In the genomic region with DNA sequence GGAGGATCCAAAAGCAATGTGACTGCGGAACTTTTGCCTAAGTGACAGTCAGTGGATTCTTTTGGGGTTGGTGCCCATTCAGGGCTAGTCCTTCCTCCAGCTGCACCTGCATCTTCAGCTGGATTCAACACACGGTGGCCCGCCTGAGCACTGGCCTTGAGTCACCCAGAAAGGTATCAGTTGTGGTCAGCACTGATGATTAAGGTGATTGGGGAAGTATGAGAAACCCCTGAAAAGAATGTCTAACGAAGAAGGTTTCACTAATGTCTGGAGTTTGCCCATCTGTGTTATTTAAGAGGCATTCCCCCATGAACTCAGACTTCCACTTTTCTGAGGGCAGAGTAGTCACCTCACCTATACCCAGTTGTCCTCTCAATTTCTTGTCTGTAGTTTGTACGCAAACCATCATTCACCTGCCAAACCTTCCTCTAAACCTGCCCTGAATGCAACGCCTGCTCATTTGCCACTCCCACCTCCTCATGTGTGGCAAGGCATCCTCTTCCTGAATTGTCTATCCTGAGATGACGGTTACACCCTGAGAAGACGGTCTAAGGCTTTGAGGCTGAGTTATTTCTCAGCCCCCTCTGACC, we compare ENCODE assay signal across 10 cellular contexts. TPM values are rescaled to one million over a fixed set of nuclear protein-coding genes. Genes with fewer than 3 reads are reported as not detected.
DNase-seq lines count a peak whose midpoint lies in the region; ATAC-seq, FAIRE-seq and TF ChIP-seq lines count a peak whose summit lies in the region.
"Had no signal": no experiment of that assay in that cellular context is flagged by ENCODE, and none has a peak within 500 bp of the region (broad histone marks: within the 10 kb centered on the region; RNA-seq: fewer than 3 reads in every experiment).

No MANE protein-coding gene starts in this region.

- peaks cover 67% of the 10 kb centered on the region for H3K4me1 ChIP-seq in MM.1S (ENCODE audit: low read length)
- H3K4me1 ChIP-seq in smooth muscle cell (ENCODE audit: low read depth): peaks cover 4% of the 10 kb centered on the region
- H3K4me1 ChIP-seq in H9 (ENCODE audit: insufficient read depth, low read length): no peaks in the 10 kb centered on the region

- H2AFZ ChIP-seq in MM.1S (ENCODE audit: low read length) (peak overlapping the region; percentile 21), smooth muscle cell (ENCODE audit: low read depth) (no peak overlapping the region), H9 (ENCODE audit: low read length) (no peak overlapping the region)

- H3K14ac ChIP-seq in H9 (ENCODE audit: insufficient read depth, low read length): no peak overlapping the region

- no peak overlapping the region for H2BK20ac ChIP-seq in H9 (ENCODE audit: low read depth, low read length, poor library complexity, severe bottlenecking)

- no peak overlapping the region for H4K8ac ChIP-seq in H9 (replicated peaks; ENCODE audit: insufficient read length, low read depth, low read length)

- H4K20me1 ChIP-seq in MM.1S (ENCODE audit: insufficient read depth, low read length): no peaks in the 10 kb centered on the region
- H4K20me1 ChIP-seq in smooth muscle cell (ENCODE audit: low read depth): no peaks in the 10 kb centered on the region
- no peaks in the 10 kb centered on the region for H4K20me1 ChIP-seq in H9 (ENCODE audit: control insufficient read depth, insufficient read depth, insufficient read length)

- TF ChIP-seq CTCF in MM.1S (IDR thresholded peaks at IDR 0.05; ENCODE audit: low read length) (no peak; the same call in 1 of the 2 replicates), smooth muscle cell (IDR thresholded peaks at IDR 0.05; ENCODE audit: borderline replicate concordance, insufficient read depth, poor library complexity, severe bottlenecking) (no peak), H9 (conservative IDR thresholded peaks at IDR 0.05) (no peak)

- H3K4ac ChIP-seq in H9 (ENCODE audit: low read depth, low read length): no peak overlapping the region

- H3K23ac ChIP-seq in H9 (ENCODE audit: insufficient read length, low read depth, low read length): no peak overlapping the region

- no peaks in the 10 kb centered on the region for H3K79me1 ChIP-seq in H9 (ENCODE audit: insufficient read depth, low read depth, low read length, poor library complexity, severe bottlenecking)

- H3K9me2 ChIP-seq in MM.1S (replicated peaks; ENCODE audit: insufficient read depth, low read length): no peaks in the 10 kb centered on the region

- no peak overlapping the region for H3T11ph ChIP-seq in H9 (ENCODE audit: low read length)

- no peak for TF ChIP-seq POLR2A in erythroblast (IDR thresholded peaks at IDR 0.05; ENCODE audit: low read length)

- H3K27me3 ChIP-seq in MM.1S (replicated peaks; ENCODE audit: insufficient read depth, low read length): no peaks in the 10 kb centered on the region
- no peaks in the 10 kb centered on the region for H3K27me3 ChIP-seq in smooth muscle cell (ENCODE audit: low read depth)
- no peaks in the 10 kb centered on the region for H3K27me3 ChIP-seq in H9 (ENCODE audit: insufficient read depth, low read length)

- DNase-seq in GM18507 (ENCODE audit: extremely low spot score, insufficient read length, low read depth) (no peak), MM.1S (peak; percentile 89), germinal center (ENCODE audit: low spot score) (peak; percentile 25), erythroblast (lab: John Stamatoyannopoulos, UW) (no peak), smooth muscle cell (lab: John Stamatoyannopoulos, UW; ENCODE audit: unreplicated experiment) (no peak), caudate nucleus (lab: John Stamatoyannopoulos, UW) (no peak), H9 (no peak)

- peak; percentile 62 for FAIRE-seq in GM18507 (lab: Jason Lieb, UNC)

- no peak overlapping the region for H2BK5ac ChIP-seq in H9 (ENCODE audit: insufficient read length, low read length)

- H3K4me1 Mint-ChIP-seq in H9: no peaks in the 10 kb centered on the region

- H4K91ac ChIP-seq in H9 (ENCODE audit: insufficient read length, low read depth, low read length): no peak overlapping the region

- H3K4me3 Mint-ChIP-seq in H9: no peak overlapping the region

- no peaks in the 10 kb centered on the region for H3K9me3 Mint-ChIP-seq in H9

- no peaks in the 10 kb centered on the region for H3K23me2 ChIP-seq in H9 (ENCODE audit: insufficient read length, low read depth, low read length, poor library complexity, severe bottlenecking)

- 88% methylated on average over 8 of the region's 8 CpGs for WGBS in smooth muscle cell (ENCODE audit: low lambda C conversion rate)
- whole genome bisulfite sequencing in H9 (ENCODE audit: extremely low coverage, insufficient read length, low lambda C conversion rate): no CpG with 5 or more reads among the region's 8 CpGs

- H3K4me3 ChIP-seq in MM.1S (ENCODE audit: low read length) (peak overlapping the region; percentile 39), smooth muscle cell (no peak overlapping the region)

- H2BK15ac ChIP-seq in H9 (ENCODE audit: low read depth, low read length): no peak overlapping the region

- H3K9ac ChIP-seq in MM.1S (ENCODE audit: low read length) (peak overlapping the region; percentile 67), smooth muscle cell (ENCODE audit: low read depth) (no peak overlapping the region), H9 (ENCODE audit: extremely low read depth, insufficient read length, low read length) (no peak overlapping the region)

- no peak overlapping the region for H2BK120ac ChIP-seq in H9 (ENCODE audit: low read depth, low read length, poor library complexity, severe bottlenecking)

- H2BK12ac ChIP-seq in H9 (ENCODE audit: insufficient read length, low read depth, low read length): no peak overlapping the region

- peaks cover 49% of the 10 kb centered on the region for H3F3A ChIP-seq in MM.1S (ENCODE audit: insufficient read depth, low read length)
- peaks cover 3% of the 10 kb centered on the region for H3F3A ChIP-seq in smooth muscle cell (ENCODE audit: low read depth)

- no peaks in the 10 kb centered on the region for H3K9me3 ChIP-seq in MM.1S (replicated peaks; ENCODE audit: insufficient read depth, low read length)
- no peaks in the 10 kb centered on the region for H3K9me3 ChIP-seq in smooth muscle cell (replicated peaks; ENCODE audit: low read depth)
- H3K9me3 ChIP-seq in H9 (ENCODE audit: control insufficient read depth, low read depth, low read length): no peaks in the 10 kb centered on the region

- no peaks in the 10 kb centered on the region for H3K79me2 ChIP-seq in MM.1S (ENCODE audit: low read length)
- no peaks in the 10 kb centered on the region for H3K79me2 ChIP-seq in smooth muscle cell (ENCODE audit: low read depth)
- H3K79me2 ChIP-seq in H9 (ENCODE audit: insufficient read depth, low read length): no peaks in the 10 kb centered on the region

- H3K18ac ChIP-seq in H9 (ENCODE audit: insufficient read length, low read depth, low read length): no peak overlapping the region

- H3K4me2 ChIP-seq in MM.1S (ENCODE audit: low read depth, low read length): peak overlapping the region; percentile 94
- H3K4me2 ChIP-seq in smooth muscle cell: no peak overlapping the region
- no peak overlapping the region for H3K4me2 ChIP-seq in H9 (ENCODE audit: insufficient read depth, insufficient read length, low read length)

- H3K36me3 ChIP-seq in MM.1S (replicated peaks; ENCODE audit: insufficient read depth, low read length) (no peaks in the 10 kb centered on the region), smooth muscle cell (ENCODE audit: low read depth) (no peaks in the 10 kb centered on the region)

- no peak overlapping the region for H3K56ac ChIP-seq in H9 (ENCODE audit: insufficient read length, low read depth, low read length)

- H3K27me3 Mint-ChIP-seq in H9 (ENCODE audit: low read depth): no peaks in the 10 kb centered on the region; the same call in 1 of the 2 replicates

- peak; percentile 30 for ATAC-seq in GM21717 (IDR thresholded peaks at IDR 0.05; ENCODE audit: unreplicated experiment)

- peak overlapping the region in 1 of 3 experiments; percentile 41; a peak in 1 of 7 replicates for H3K27ac Mint-ChIP-seq in H9

- no peak overlapping the region for H2AK5ac ChIP-seq in H9 (ENCODE audit: insufficient read length, low read length)

- H3K36me3 Mint-ChIP-seq in H9 (ENCODE audit: insufficient read depth in 1 of 3, low read depth in 3 of 3): no peaks in the 10 kb centered on the region

- H3K27ac ChIP-seq in MM.1S (ENCODE audit: low read length) (peak overlapping the region; percentile 100), smooth muscle cell (ENCODE audit: low read depth) (no peak overlapping the region), caudate nucleus (ENCODE audit: low read depth, low read length) (no peak overlapping the region), H9 (ENCODE audit: insufficient read length, low read depth, low read length) (no peak overlapping the region)

- H4K5ac ChIP-seq in H9 (ENCODE audit: insufficient read length, low read depth, low read length): no peak overlapping the region

RNA-seq across cellular contexts. Expression of gene CSF2, which starts 27.2 kb away (rescaled TPM):
- not detected in 2 replicates for total RNA-seq in smooth muscle cell
- polyA plus RNA-seq in smooth muscle cell: not detected in 2 replicates
- total RNA-seq in H9 (2021): not detected in 2 replicates
- total RNA-seq: HT1080, skeletal muscle tissue had no signal

RNA-seq across cellular contexts. Expression of gene IL3, which starts 40.3 kb away (rescaled TPM):
- not detected in 2 replicates for total RNA-seq in smooth muscle cell
- not detected in 2 replicates for polyA plus RNA-seq in smooth muscle cell
- not detected in 2 replicates for total RNA-seq in H9 (2021)
- total RNA-seq: HT1080, skeletal muscle tissue had no signal

Comparison
In these comparisons a context has a peak if more than half of its experiments do, and no peak if none do; other contexts are left out.
1. DNase-seq: peak in MM.1S (single experiment) and germinal center (single experiment); none in GM18507 (single experiment), erythroblast (0 of 2), smooth muscle cell (single experiment), caudate nucleus (0 of 61) and H9 (single experiment).